In genomic region chr10:72989771-72990170, GRCh38 we compare ENCODE assay signal across 12 cellular contexts. TPM values are rescaled to one million over a fixed set of nuclear protein-coding genes. Genes with fewer than 3 reads are reported as not detected.
"Had no signal": no experiment of that assay in that cellular context is flagged by ENCODE, and none has a peak within 500 bp of the region (broad histone marks: within the 10 kb centered on the region; RNA-seq: fewer than 3 reads in every experiment).

No MANE protein-coding gene starts in this region.

RNA-seq across cellular contexts. Expression of gene PLA2G12B, which starts 35.2 kb away (rescaled TPM):
- total RNA-seq: activated CD4-positive, alpha-beta memory T cell treated with anti-CD3 and anti-CD28 coated beads, Interleukin-2, amount 10 ng/mL, durations not matched to agents 7 days and 5 days; activated CD4-positive, alpha-beta T cell treated with anti-CD3 and anti-CD28 coated beads for 36 hours; activated CD4-positive, alpha-beta T cell treated with anti-CD3 and anti-CD28 coated beads, Interleukin-2, amount 10 ng/mL, durations not matched to agents 7 days and 5 days; activated CD8-positive, alpha-beta memory T cell treated with anti-CD3 and anti-CD28 coated beads, Interleukin-2, amount 10 ng/mL, durations not matched to agents 7 days and 5 days; activated CD8-positive, alpha-beta T cell treated with anti-CD3 and anti-CD28 coated beads, Interleukin-2, amount 10 ng/mL, durations not matched to agents 7 days and 5 days; activated naive CD8-positive, alpha-beta T cell treated with anti-CD3 and anti-CD28 coated beads, Interleukin-2, amount 10 ng/mL, durations not matched to agents 7 days and 5 days; activated T-helper 2 cell treated with anti-CD3 and anti-CD28 coated beads, Interferon-gamma antibody, Interleukin-2, Interleukin-4, amounts not matched to agents 10 μg/mL and 5 μg/mL and 100 μg/mL, durations not matched to agents 14 hours and 24 hours and 36 hours; ascending aorta; bronchial epithelial cell; cardiac muscle cell; chondrocyte had no signal
- polyA plus RNA-seq: adipose tissue, cardiac muscle cell had no signal
